In the genomic region with DNA sequence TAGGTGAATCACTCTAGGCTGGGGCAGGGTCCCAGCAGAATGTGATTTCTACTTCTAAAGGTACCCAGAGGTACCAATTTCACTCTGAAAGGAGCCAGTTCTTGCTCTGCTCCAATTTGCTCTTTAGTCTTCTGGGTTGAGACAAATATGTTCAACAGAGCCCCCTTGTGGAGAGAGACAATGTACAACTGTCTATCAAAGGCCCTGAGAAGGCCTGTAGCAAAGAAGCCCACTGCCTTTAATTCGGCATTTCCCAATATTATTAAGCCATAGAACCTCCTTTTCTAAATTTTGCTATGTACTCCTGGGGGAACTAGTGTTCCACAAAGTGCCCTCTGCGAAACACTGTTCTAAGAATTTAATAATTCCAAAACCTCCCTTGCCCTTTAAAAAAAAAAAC, we compare ENCODE assay signal across 8 cellular contexts.
DNase-seq lines count a peak whose midpoint lies in the region; ATAC-seq and TF ChIP-seq lines count a peak whose summit lies in the region.

No MANE protein-coding gene starts in this region.

- peak; percentile 59 for DNase-seq in NCI-H748 (lab: John Stamatoyannopoulos, UW; ENCODE audit: unreplicated experiment)
- no peak for DNase-seq in NCI-H748 treated with DMSO at 0.1 percent for 48 hours (lab: John Stamatoyannopoulos, UW)
- DNase-seq in NCI-H1092 (lab: John Stamatoyannopoulos, UW), result peak; percentile 27
- DNase-seq in colonic mucosa, result no peak
- DNase-seq in activated CD8-positive, alpha-beta memory T cell treated with anti-CD3 and anti-CD28 coated beads for 24 hours, result no peak
- no peak for DNase-seq in occipital lobe (lab: John Stamatoyannopoulos, UW)

- peak; percentile 47 for TF ChIP-seq CTCF in colonic mucosa (IDR thresholded peaks at IDR 0.05)

- intact Hi-C loops in colonic mucosa (cut with DNase I), result loop anchor here (10.0 kb wide), 1 partner anchor 289 kb away; no protein-coding TSS in a partner anchor

- no peak overlapping the region for H3K27ac ChIP-seq in colonic mucosa

- no peak overlapping the region for H3K4me3 ChIP-seq in colonic mucosa
- peak overlapping the region; percentile 23 for H3K4me3 ChIP-seq in skeletal muscle satellite cell (ENCODE audit: low read length)

- no peak for ATAC-seq in HG03460 (IDR thresholded peaks at IDR 0.05; ENCODE audit: unreplicated experiment)

- H3K9me3 ChIP-seq in colonic mucosa (no peaks in the 10 kb centered on the region), skeletal muscle satellite cell (replicated peaks; ENCODE audit: low read length) (no peaks in the 10 kb centered on the region)

- H3K4me2 ChIP-seq in skeletal muscle satellite cell (ENCODE audit: low read length), result peak overlapping the region; percentile 24

- H3K9ac ChIP-seq in colonic mucosa (ENCODE audit: low read depth in 2 of 2, low read length in 2 of 2), result no peak overlapping the region
- peak overlapping the region; percentile 26 for H3K9ac ChIP-seq in skeletal muscle satellite cell (ENCODE audit: low read depth, low read length)

- no peaks in the 10 kb centered on the region for H3K4me1 ChIP-seq in colonic mucosa
- H3K4me1 ChIP-seq in skeletal muscle satellite cell (ENCODE audit: control insufficient read depth, insufficient read depth, low read length), result peaks cover 23% of the 10 kb centered on the region

- H3K27me3 ChIP-seq in colonic mucosa (no peaks in the 10 kb centered on the region), skeletal muscle satellite cell (ENCODE audit: control insufficient read depth, insufficient read depth, low read length) (no peaks in the 10 kb centered on the region)

- H3K36me3 ChIP-seq in colonic mucosa (no peaks in the 10 kb centered on the region), skeletal muscle satellite cell (ENCODE audit: insufficient read depth, low read length) (no peaks in the 10 kb centered on the region)

Comparison
In these comparisons a context has a peak if more than half of its experiments do, and no peak if none do; other contexts are left out.
1. DNase-seq: peak in NCI-H748 (single experiment) and NCI-H1092 (single experiment); none in NCI-H748 treated with DMSO at 0.1 percent for 48 hours (single experiment), colonic mucosa (single experiment), activated CD8-positive, alpha-beta memory T cell treated with anti-CD3 and anti-CD28 coated beads for 24 hours (single experiment) and occipital lobe (single experiment).